In genomic region chr1:227915564-227916553, GRCh38 we compare ENCODE assay signal across 1 cellular context.
TF ChIP-seq lines count a peak whose summit lies in the region.

No MANE protein-coding gene starts in this region.

TF ChIP-seq in GM23338, 12 proteins besides CTCF, POLR2A, EP300 and RAD21 (continued from another document):
- TF ChIP-seq NANOG (IDR thresholded peaks at IDR 0.05; ENCODE audit: borderline replicate concordance) (no peak), REST (IDR thresholded peaks at IDR 0.05; ENCODE audit: unreplicated experiment) (no peak), EZH2phosphoT487 (IDR thresholded peaks at IDR 0.05; ENCODE audit: unreplicated experiment) (no peak), EZH2 (IDR thresholded peaks at IDR 0.05; ENCODE audit: low read depth, unreplicated experiment) (no peak), ETS1 (IDR thresholded peaks at IDR 0.05) (no peak), JUNB (IDR thresholded peaks at IDR 0.05; ENCODE audit: unreplicated experiment) (no peak)
